16 cellular contexts compared by ENCODE assay signal in genomic region chr2:20357588-20358394, GRCh38.
"Had no signal": no experiment of that assay in that cellular context is flagged by ENCODE, and none has a peak within 500 bp of the region (broad histone marks: within the 10 kb centered on the region; RNA-seq: fewer than 3 reads in every experiment).

No MANE protein-coding gene starts in this region.

- H3K79me2 ChIP-seq: parathyroid adenoma had no signal

- H3K27me3 ChIP-seq: heart left ventricle, thyroid gland had no signal

- H3K27ac Mint-ChIP-seq: activated CD4-positive, alpha-beta T cell treated with anti-CD3 and anti-CD28 coated beads for 36 hours; activated CD8-positive, alpha-beta T cell treated with anti-CD3 and anti-CD28 coated beads, Interleukin-2, amount 10 ng/mL, durations not matched to agents 7 days and 5 days; activated naive CD8-positive, alpha-beta T cell; T-helper 17 cell had no signal

- H3K4me1 Mint-ChIP-seq: neural crest cell had no signal

- H3K4me3 ChIP-seq: lower lobe of right lung, thyroid gland had no signal

- DNase-seq: activated CD4-positive, alpha-beta T cell treated with anti-CD3 and anti-CD28 coated beads for 36 hours; activated CD8-positive, alpha-beta memory T cell treated with anti-CD3 and anti-CD28 coated beads, Interleukin-2, amount 50 U/mL, for 4 hours; activated CD8-positive, alpha-beta T cell treated with anti-CD3 and anti-CD28 coated beads, Interleukin-2, amount 10 ng/mL, durations not matched to agents 7 days and 5 days; activated gamma-delta T cell treated with Interleukin-2 at 50 U/mL for 16 hours; amniotic stem cell; heart left ventricle; left cardiac atrium; lower lobe of right lung; midbrain; stimulated activated CD4-positive, alpha-beta T cell treated with anti-CD3 and anti-CD28 coated beads, Interleukin-12 subunit alpha, Interleukin-12 subunit beta, amount 100 ng/mL, for 4 hours; stimulated activated CD4-positive, alpha-beta T cell treated with anti-CD3 and anti-CD28 coated beads, Interleukin-2, amount 100 ng/mL, for 24 hours; T-helper 17 cell; thyroid gland had no signal

- H3K27me3 Mint-ChIP-seq: activated CD4-positive, alpha-beta T cell treated with anti-CD3 and anti-CD28 coated beads for 36 hours; activated naive CD8-positive, alpha-beta T cell; T-helper 17 cell had no signal

- H2AFZ ChIP-seq: parathyroid adenoma had no signal

- H3K27ac ChIP-seq: lower lobe of right lung, parathyroid adenoma, thyroid gland had no signal

- H3K36me3 ChIP-seq: heart left ventricle, lower lobe of right lung, thyroid gland had no signal

- H3K4me3 Mint-ChIP-seq: activated CD4-positive, alpha-beta T cell treated with anti-CD3 and anti-CD28 coated beads for 36 hours; activated CD8-positive, alpha-beta T cell treated with anti-CD3 and anti-CD28 coated beads, Interleukin-2, amount 10 ng/mL, durations not matched to agents 7 days and 5 days; activated naive CD8-positive, alpha-beta T cell; neural crest cell; T-helper 17 cell had no signal

- H3K36me3 Mint-ChIP-seq: activated naive CD8-positive, alpha-beta T cell had no signal

- H3K4me1 ChIP-seq: thyroid gland had no signal

- H3K9me3 ChIP-seq: heart left ventricle, lower lobe of right lung, thyroid gland had no signal

- H3K9ac ChIP-seq: parathyroid adenoma had no signal

- H3K9me3 Mint-ChIP-seq: neural crest cell had no signal
